ENCODE assay signal across 1 cellular context in the genomic region with DNA sequence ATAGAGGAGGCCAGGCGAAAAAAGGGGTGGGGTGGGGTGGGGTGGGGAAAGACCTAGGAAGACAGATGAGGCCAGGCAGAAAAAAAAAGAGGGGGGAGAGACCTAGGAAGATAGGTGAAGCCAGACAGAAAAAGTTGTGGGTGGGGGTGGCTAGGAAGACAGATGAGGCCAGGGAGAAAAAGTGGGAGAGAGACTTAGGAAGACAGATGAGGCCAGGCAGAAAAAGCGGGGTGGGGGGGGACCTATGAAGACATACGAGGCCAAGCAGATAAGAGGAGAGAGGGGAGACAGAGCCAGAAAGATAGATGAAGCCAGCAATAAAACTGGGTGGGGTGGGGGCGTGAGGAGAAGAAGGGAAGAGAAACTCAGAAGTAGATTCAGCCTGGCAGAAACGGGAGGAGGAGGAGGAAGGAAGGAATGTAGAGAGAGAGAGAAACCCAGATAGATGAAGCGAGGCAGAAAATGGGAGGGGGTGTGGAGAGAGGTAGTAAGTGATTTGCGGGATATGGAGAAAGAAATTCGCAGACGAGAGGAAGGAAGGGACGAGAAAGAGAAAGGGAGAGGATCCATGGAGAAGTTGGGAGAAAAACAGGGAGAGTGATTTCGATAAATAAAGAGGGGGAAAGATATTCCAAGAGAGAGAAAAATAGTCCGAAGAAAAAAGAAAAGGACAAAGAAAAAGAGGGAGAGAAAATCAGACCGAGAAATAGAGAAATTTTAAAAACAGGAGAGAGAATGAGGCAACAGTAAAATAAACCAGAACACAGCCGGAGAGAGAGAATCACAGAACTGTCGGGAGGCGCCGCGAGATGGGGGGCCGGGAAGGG.
TF ChIP-seq lines count a peak whose summit lies in the region.

No MANE protein-coding gene starts in this region.

TF ChIP-seq in HEK293, 187 proteins besides CTCF, POLR2A, EP300 and RAD21 (continued from another document):
- TF ChIP-seq, protein P1, sequence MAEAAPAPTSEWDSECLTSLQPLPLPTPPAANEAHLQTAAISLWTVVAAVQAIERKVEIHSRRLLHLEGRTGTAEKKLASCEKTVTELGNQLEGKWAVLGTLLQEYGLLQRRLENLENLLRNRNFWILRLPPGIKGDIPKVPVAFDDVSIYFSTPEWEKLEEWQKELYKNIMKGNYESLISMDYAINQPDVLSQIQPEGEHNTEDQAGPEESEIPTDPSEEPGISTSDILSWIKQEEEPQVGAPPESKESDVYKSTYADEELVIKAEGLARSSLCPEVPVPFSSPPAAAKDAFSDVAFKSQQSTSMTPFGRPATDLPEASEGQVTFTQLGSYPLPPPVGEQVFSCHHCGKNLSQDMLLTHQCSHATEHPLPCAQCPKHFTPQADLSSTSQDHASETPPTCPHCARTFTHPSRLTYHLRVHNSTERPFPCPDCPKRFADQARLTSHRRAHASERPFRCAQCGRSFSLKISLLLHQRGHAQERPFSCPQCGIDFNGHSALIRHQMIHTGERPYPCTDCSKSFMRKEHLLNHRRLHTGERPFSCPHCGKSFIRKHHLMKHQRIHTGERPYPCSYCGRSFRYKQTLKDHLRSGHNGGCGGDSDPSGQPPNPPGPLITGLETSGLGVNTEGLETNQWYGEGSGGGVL (tag by site-specific recombination; IDR thresholded peaks at IDR 0.05) = peak; percentile 91
- TF ChIP-seq ZNF514 (tag by site-specific recombination; IDR thresholded peaks at IDR 0.05) (no peak), ZEB2 (tag by site-specific recombination; IDR thresholded peaks at IDR 0.05) (no peak), ZFP41 (tag by site-specific recombination; IDR thresholded peaks at IDR 0.05; ENCODE audit: borderline replicate concordance) (0 out of 2 replicates have a peak, but pooled peaks have one; percentile 6)
- TF ChIP-seq, protein P2, sequence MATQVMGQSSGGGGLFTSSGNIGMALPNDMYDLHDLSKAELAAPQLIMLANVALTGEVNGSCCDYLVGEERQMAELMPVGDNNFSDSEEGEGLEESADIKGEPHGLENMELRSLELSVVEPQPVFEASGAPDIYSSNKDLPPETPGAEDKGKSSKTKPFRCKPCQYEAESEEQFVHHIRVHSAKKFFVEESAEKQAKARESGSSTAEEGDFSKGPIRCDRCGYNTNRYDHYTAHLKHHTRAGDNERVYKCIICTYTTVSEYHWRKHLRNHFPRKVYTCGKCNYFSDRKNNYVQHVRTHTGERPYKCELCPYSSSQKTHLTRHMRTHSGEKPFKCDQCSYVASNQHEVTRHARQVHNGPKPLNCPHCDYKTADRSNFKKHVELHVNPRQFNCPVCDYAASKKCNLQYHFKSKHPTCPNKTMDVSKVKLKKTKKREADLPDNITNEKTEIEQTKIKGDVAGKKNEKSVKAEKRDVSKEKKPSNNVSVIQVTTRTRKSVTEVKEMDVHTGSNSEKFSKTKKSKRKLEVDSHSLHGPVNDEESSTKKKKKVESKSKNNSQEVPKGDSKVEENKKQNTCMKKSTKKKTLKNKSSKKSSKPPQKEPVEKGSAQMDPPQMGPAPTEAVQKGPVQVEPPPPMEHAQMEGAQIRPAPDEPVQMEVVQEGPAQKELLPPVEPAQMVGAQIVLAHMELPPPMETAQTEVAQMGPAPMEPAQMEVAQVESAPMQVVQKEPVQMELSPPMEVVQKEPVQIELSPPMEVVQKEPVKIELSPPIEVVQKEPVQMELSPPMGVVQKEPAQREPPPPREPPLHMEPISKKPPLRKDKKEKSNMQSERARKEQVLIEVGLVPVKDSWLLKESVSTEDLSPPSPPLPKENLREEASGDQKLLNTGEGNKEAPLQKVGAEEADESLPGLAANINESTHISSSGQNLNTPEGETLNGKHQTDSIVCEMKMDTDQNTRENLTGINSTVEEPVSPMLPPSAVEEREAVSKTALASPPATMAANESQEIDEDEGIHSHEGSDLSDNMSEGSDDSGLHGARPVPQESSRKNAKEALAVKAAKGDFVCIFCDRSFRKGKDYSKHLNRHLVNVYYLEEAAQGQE (tag by site-specific recombination; IDR thresholded peaks at IDR 0.05) = 0 out of 2 replicates have a peak, but pooled peaks have one; percentile 19
